ENCODE assay signal across 8 cellular contexts in genomic region chr19:9431475-9431874, GRCh38. TPM values are rescaled to one million over a fixed set of nuclear protein-coding genes. Genes with fewer than 3 reads are reported as not detected.
A peak's percentile ranks its signal among the peaks of the same experiment; 100 is the strongest.
DNase-seq lines count a peak whose midpoint lies in the region; ATAC-seq and TF ChIP-seq lines count a peak whose summit lies in the region.

No MANE protein-coding gene starts in this region.

- no peak overlapping the region for H2BK5ac ChIP-seq in IMR-90 (ENCODE audit: low read depth, low read length, poor library complexity, severe bottlenecking)

- peaks cover 20% of the 10 kb centered on the region for H3K9me3 Mint-ChIP-seq in activated CD4-positive, alpha-beta T cell treated with anti-CD3 and anti-CD28 coated beads, Interleukin-2, amount 10 ng/mL, durations not matched to agents 7 days and 5 days

- 80% methylated on average over 4 of the region's 7 CpGs; no CpG with 5 or more reads in 1 of the 2 experiments for WGBS in IMR-90 (ENCODE audit: extremely low coverage in 2 of 2, insufficient read length in 1 of 2), 2 experiments
- WGBS in hepatocyte (ENCODE audit: low lambda C conversion rate, missing lambda C conversion rate): 96% methylated on average over 7 of the region's 7 CpGs
- 81 to 85% methylated on average over 5 to 7 of the region's 7 CpGs for WGBS in testis, 2 donors
- 87 to 89% (median 87%) methylated on average over 7 of the region's 7 CpGs for WGBS in ovary, 3 donors

- H3K27me3 ChIP-seq in IMR-90 (ENCODE audit: control insufficient read depth, insufficient read depth, low read length) (no peaks in the 10 kb centered on the region), hepatocyte (no peaks in the 10 kb centered on the region), testis (no peaks in the 10 kb centered on the region), ovary (no peaks in the 10 kb centered on the region)

- H3K4ac ChIP-seq in IMR-90 (ENCODE audit: low read depth, low read length): no peak overlapping the region

- H3K36me3 ChIP-seq in IMR-90 (ENCODE audit: control insufficient read depth, insufficient read depth, low read length) (peaks cover 22% of the 10 kb centered on the region), hepatocyte (replicated peaks; ENCODE audit: insufficient read depth, low read depth) (no peaks in the 10 kb centered on the region), testis (ENCODE audit: low read depth, missing control alignments) (no peaks in the 10 kb centered on the region), ovary (no peaks in the 10 kb centered on the region)

- H3K27ac Mint-ChIP-seq in activated CD4-positive, alpha-beta T cell treated with anti-CD3 and anti-CD28 coated beads, Interleukin-2, amount 10 ng/mL, durations not matched to agents 7 days and 5 days: no peak overlapping the region

- H3K9me3 ChIP-seq in IMR-90 (ENCODE audit: control insufficient read depth, insufficient read depth, low read length) (no peaks in the 10 kb centered on the region), hepatocyte (ENCODE audit: low read depth) (no peaks in the 10 kb centered on the region), testis (no peaks in the 10 kb centered on the region), ovary (peaks cover 0 to 3% of the 10 kb centered on the region in 2 donors)

- H3K79me2 ChIP-seq in hepatocyte: peaks cover 34% of the 10 kb centered on the region

- intact Hi-C loops in IMR-90 (cut with micrococcal nuclease): loop anchor here (10.0 kb wide), 1 partner anchor 227 kb away; no protein-coding TSS in a partner anchor
- intact Hi-C loops in testis (cut with DNase I; ENCODE audit: low total_unique reads): no loop called here
- intact Hi-C loops in ovary (cut with DNase I): no loop called here

- H4K5ac ChIP-seq in IMR-90 (ENCODE audit: low read depth, low read length): no peak overlapping the region

- H3K18ac ChIP-seq in IMR-90 (ENCODE audit: low read depth, low read length): no peak overlapping the region

- CTCF ChIA-PET in IMR-90 (lab: Yijun Ruan, JAX): no interaction called here
- CTCF ChIA-PET in activated CD4-positive, alpha-beta T cell treated with anti-CD3 and anti-CD28 coated beads, Interleukin-2, amount 10 ng/mL, durations not matched to agents 7 days and 5 days (lab: Charles Lee): interaction anchor here (0.6 to 0.7 kb wide), 2 partner anchors 9 to 982 kb away, joined by 3 read pairs; no protein-coding TSS in a partner anchor

- TF ChIP-seq CTCF in IMR-90 (conservative IDR thresholded peaks at IDR 0.05; ENCODE audit: low read depth, low read length): peak; percentile 45
- no peak for TF ChIP-seq CTCF in hepatocyte (IDR thresholded peaks at IDR 0.05; ENCODE audit: poor library complexity)
- peak in 2 of 3 experiments; percentile 53 to 59 for TF ChIP-seq CTCF in testis (IDR thresholded peaks at IDR 0.05)
- TF ChIP-seq CTCF in ovary (IDR thresholded peaks at IDR 0.05): no peak

- H3K56ac ChIP-seq in IMR-90 (ENCODE audit: extremely low read depth, insufficient read depth, low read length): no peak overlapping the region

- H2BK20ac ChIP-seq in IMR-90 (ENCODE audit: low read depth, low read length): no peak overlapping the region

- POLR2A ChIA-PET in IMR-90 (lab: Charles Lee; ENCODE audit: unreplicated experiment): no interaction called here
- POLR2A ChIA-PET in activated CD4-positive, alpha-beta T cell treated with anti-CD3 and anti-CD28 coated beads, Interleukin-2, amount 10 ng/mL, durations not matched to agents 7 days and 5 days (lab: Charles Lee): no interaction called here

- H3K9me1 ChIP-seq in IMR-90 (ENCODE audit: insufficient read depth, low read length): no peaks in the 10 kb centered on the region

- peak; percentile 45 for DNase-seq in CMK (ENCODE audit: low read depth)
- DNase-seq in IMR-90: peak; percentile 29
- peak; percentile 39 for DNase-seq in activated CD4-positive, alpha-beta T cell treated with anti-CD3 and anti-CD28 coated beads, Interleukin-2, amount 10 ng/mL, durations not matched to agents 7 days and 5 days
- DNase-seq in hepatocyte (ENCODE audit: low spot score): peak; percentile 19
- peak; percentile 75 for DNase-seq in testis
- DNase-seq in ovary: no peak
- no peak for DNase-seq in Kasumi-1 (lab: John Stamatoyannopoulos, UW)

- H3K79me1 ChIP-seq in IMR-90 (ENCODE audit: low read depth in 1 of 2, low read length in 2 of 2): peaks cover 16 to 28% of the 10 kb centered on the region in 2 experiments

- no peak overlapping the region for H3K27ac ChIP-seq in IMR-90 (ENCODE audit: insufficient read depth, low read length)
- no peak overlapping the region for H3K27ac ChIP-seq in hepatocyte
- H3K27ac ChIP-seq in testis: no peak overlapping the region
- H3K27ac ChIP-seq in ovary: no peak overlapping the region

- H3K4me2 ChIP-seq in IMR-90 (ENCODE audit: low read depth, low read length) (no peak overlapping the region), hepatocyte (no peak overlapping the region)

- in situ Hi-C loops in IMR-90 (cut with MboI; ENCODE audit: low sequenced_read_pairs): no loop called here

- H3K4me3 Mint-ChIP-seq in activated CD4-positive, alpha-beta T cell treated with anti-CD3 and anti-CD28 coated beads, Interleukin-2, amount 10 ng/mL, durations not matched to agents 7 days and 5 days: no peak overlapping the region

- H4K91ac ChIP-seq in IMR-90 (ENCODE audit: insufficient read depth, low read depth, low read length): no peak overlapping the region

- no peak overlapping the region for H2BK120ac ChIP-seq in IMR-90 (ENCODE audit: low read depth, low read length)

- no peaks in the 10 kb centered on the region for H3K9me2 ChIP-seq in hepatocyte (replicated peaks; ENCODE audit: insufficient read depth)

- peak; percentile 49 for TF ChIP-seq RAD21 in IMR-90 (IDR thresholded peaks at IDR 0.05; ENCODE audit: low read length)

- H3K23ac ChIP-seq in IMR-90 (ENCODE audit: low read depth, low read length): no peak overlapping the region

- H4K20me1 ChIP-seq in IMR-90 (ENCODE audit: insufficient read depth, low read length): no peaks in the 10 kb centered on the region
- no peaks in the 10 kb centered on the region for H4K20me1 ChIP-seq in hepatocyte (ENCODE audit: insufficient read depth, poor library complexity, severe bottlenecking)

- peaks cover 73% of the 10 kb centered on the region for H3K36me3 Mint-ChIP-seq in activated CD4-positive, alpha-beta T cell treated with anti-CD3 and anti-CD28 coated beads, Interleukin-2, amount 10 ng/mL, durations not matched to agents 7 days and 5 days (ENCODE audit: low read depth)

- H2AK5ac ChIP-seq in IMR-90 (ENCODE audit: low read depth, low read length): no peak overlapping the region

- H3K4me1 Mint-ChIP-seq in activated CD4-positive, alpha-beta T cell treated with anti-CD3 and anti-CD28 coated beads, Interleukin-2, amount 10 ng/mL, durations not matched to agents 7 days and 5 days: peaks cover 24% of the 10 kb centered on the region

- no peak overlapping the region for H3K14ac ChIP-seq in IMR-90 (replicated peaks; ENCODE audit: low read depth, low read length)

- H2AFZ ChIP-seq in IMR-90 (replicated peaks; ENCODE audit: low read length, poor library complexity) (no peak overlapping the region), hepatocyte (no peak overlapping the region)

- no peak overlapping the region for H3K9ac ChIP-seq in IMR-90 (ENCODE audit: low read depth, low read length)

- H2BK15ac ChIP-seq in IMR-90 (ENCODE audit: low read depth, low read length): no peak overlapping the region

- dilution Hi-C loops in IMR-90 (cut with HindIII; ENCODE audit: low sequenced_read_pairs, unreplicated experiment): no loop called here

- BruUV-seq in IMR-90 (replicated peaks; lab: Mats Ljungman, UMichigan): no TSS peak

- ATAC-seq in IMR-90 (ENCODE audit: low read depth): no peak
- ATAC-seq in HG03469 (IDR thresholded peaks at IDR 0.05; ENCODE audit: unreplicated experiment): no peak

- no peak overlapping the region for H2AK9ac ChIP-seq in IMR-90 (replicated peaks; ENCODE audit: low read depth, low read length, poor library complexity)

- no peak for TF ChIP-seq EP300 in ovary (IDR thresholded peaks at IDR 0.05)

- TF ChIP-seq POLR2A in IMR-90 (IDR thresholded peaks at IDR 0.05; ENCODE audit: low read depth, low read length) (no peak), testis (IDR thresholded peaks at IDR 0.05) (no peak), ovary (IDR thresholded peaks at IDR 0.05) (no peak)

- no peaks in the 10 kb centered on the region for H3K27me3 Mint-ChIP-seq in activated CD4-positive, alpha-beta T cell treated with anti-CD3 and anti-CD28 coated beads, Interleukin-2, amount 10 ng/mL, durations not matched to agents 7 days and 5 days

- no peak overlapping the region for H4K8ac ChIP-seq in IMR-90 (ENCODE audit: low read depth in 2 of 2, low read length in 2 of 2)

- H3K4me1 ChIP-seq in IMR-90 (ENCODE audit: control insufficient read depth, insufficient read depth, low read length) (no peaks in the 10 kb centered on the region; the same call in 1 of the 2 replicates), hepatocyte (ENCODE audit: insufficient read depth) (peaks cover 7% of the 10 kb centered on the region), testis (peaks cover 16% of the 10 kb centered on the region), ovary (ENCODE audit: insufficient read depth) (peaks cover 4% of the 10 kb centered on the region)

- H3K4me3 ChIP-seq in IMR-90 (ENCODE audit: insufficient read depth, low read depth, low read length): no peak overlapping the region
- no peak overlapping the region for H3K4me3 ChIP-seq in hepatocyte
- no peak overlapping the region for H3K4me3 ChIP-seq in testis
- no peak overlapping the region for H3K4me3 ChIP-seq in ovary

TF ChIP-seq in IMR-90, 13 proteins besides CTCF, POLR2A, EP300 and RAD21:
- TF ChIP-seq SMC3 (IDR thresholded peaks at IDR 0.05; ENCODE audit: low read depth, low read length) (peak; percentile 29; the same call in 1 of the 2 replicates), MAFK (IDR thresholded peaks at IDR 0.05; ENCODE audit: low read depth, low read length) (no peak)

RNA-seq across cellular contexts. Expression of gene ZNF266, which starts 3.9 kb away (rescaled TPM):
- 7.8 and 9.3 TPM in 2 replicates for total RNA-seq in IMR-90 (2012; rRNA removed)
- polyA plus RNA-seq in IMR-90 (2012; rRNA removed): 6.7 and 9.8 TPM in 2 replicates
- 1.2 and 1.9 TPM in 2 replicates for polyA plus RNA-seq in IMR-90 (2012; cell fraction: cytosol; rRNA removed)
- polyA plus RNA-seq in IMR-90 (2012; cell fraction: nucleus; rRNA removed; ENCODE audit: low replicate concordance): 11.8 and 91.8 TPM in 2 replicates
- 10 to 100 TPM; 29.4 to 31.7 TPM for total RNA-seq in activated CD4-positive, alpha-beta T cell treated with anti-CD3 and anti-CD28 coated beads, Interleukin-2, amount 10 ng/mL, durations not matched to agents 7 days and 5 days
- total RNA-seq in hepatocyte: 21.6 and 28.7 TPM in 2 replicates
- 9.3 and 10.1 TPM in 2 replicates for polyA plus RNA-seq in hepatocyte
- total RNA-seq in testis: 10 to 100 TPM; 26.5 to 43.3 TPM
- 18.5 TPM for polyA plus RNA-seq in testis (ENCODE audit: insufficient read depth, low read depth, low replicate concordance)
- total RNA-seq in ovary: 10 to 100 TPM; 15.5 to 24.3 (median 22.9) TPM
- polyA plus RNA-seq in ovary: 10 to 100 TPM; 23.0 to 27.6 TPM

Comparison
In these comparisons a context has a peak if more than half of its experiments do, and no peak if none do; other contexts are left out.
1. DNase-seq: peak in CMK (single experiment), IMR-90 (single experiment), activated CD4-positive, alpha-beta T cell treated with anti-CD3 and anti-CD28 coated beads, Interleukin-2, amount 10 ng/mL, durations not matched to agents 7 days and 5 days (single experiment), hepatocyte (single experiment) and testis (single experiment); none in ovary (0 of 5) and Kasumi-1 (0 of 2).
2. CTCF ChIP-seq: peak in IMR-90 (single experiment) and testis (2 of 3); none in hepatocyte (single experiment) and ovary (0 of 3).